8 cellular contexts compared by ENCODE assay signal in genomic region chr1:33295450-33296081, GRCh38. TPM values are rescaled to one million over a fixed set of nuclear protein-coding genes. Genes with fewer than 3 reads are reported as not detected.
DNase-seq lines count a peak whose midpoint lies in the region; ATAC-seq and TF ChIP-seq lines count a peak whose summit lies in the region.

No MANE protein-coding gene starts in this region.

- H3K4me1 ChIP-seq in cardiac muscle cell (ENCODE audit: low read depth) (no peaks in the 10 kb centered on the region), prostate gland (replicated peaks) (no peaks in the 10 kb centered on the region), uterus (peaks cover 0 to 2% of the 10 kb centered on the region in 2 donors)

- H3K27ac Mint-ChIP-seq in CD4-positive, alpha-beta T cell, result peak overlapping the region; percentile 58
- peak overlapping the region in 1 of 2 donors; percentile 79 for H3K27ac Mint-ChIP-seq in activated naive CD4-positive, alpha-beta T cell treated with anti-CD3 and anti-CD28 coated beads, Interleukin-2, amount 50 U/mL, for 72 hours

- H3K4me3 ChIP-seq in cardiac muscle cell (no peak overlapping the region), prostate gland (no peak overlapping the region), uterus (no peak overlapping the region)

- H3K9me3 Mint-ChIP-seq in CD4-positive, alpha-beta T cell, result no peaks in the 10 kb centered on the region
- H3K9me3 Mint-ChIP-seq in activated naive CD4-positive, alpha-beta T cell treated with anti-CD3 and anti-CD28 coated beads, Interleukin-2, amount 50 U/mL, for 72 hours, result no peaks in the 10 kb centered on the region

- no peaks in the 10 kb centered on the region for H3K27me3 ChIP-seq in CD4-positive, alpha-beta T cell (ENCODE audit: control insufficient read depth, insufficient read depth, low read length)
- no peaks in the 10 kb centered on the region for H3K27me3 ChIP-seq in cardiac muscle cell
- H3K27me3 ChIP-seq in prostate gland (replicated peaks; ENCODE audit: insufficient read depth), result no peaks in the 10 kb centered on the region
- H3K27me3 ChIP-seq in uterus, result no peaks in the 10 kb centered on the region

- H3K9me3 ChIP-seq in CD4-positive, alpha-beta T cell (ENCODE audit: control insufficient read depth, low read length), result no peaks in the 10 kb centered on the region
- no peaks in the 10 kb centered on the region for H3K9me3 ChIP-seq in cardiac muscle cell (ENCODE audit: low read depth)
- no peaks in the 10 kb centered on the region for H3K9me3 ChIP-seq in prostate gland
- H3K9me3 ChIP-seq in uterus, result no peaks in the 10 kb centered on the region

- no peaks in the 10 kb centered on the region for H3K27me3 Mint-ChIP-seq in CD4-positive, alpha-beta T cell

- peak; percentile 93 for TF ChIP-seq CTCF in CD4-positive, alpha-beta T cell (IDR thresholded peaks at IDR 0.05)
- TF ChIP-seq CTCF in cardiac muscle cell (IDR thresholded peaks at IDR 0.05; ENCODE audit: low read depth, low read length), result peak; percentile 95
- TF ChIP-seq CTCF in prostate gland (IDR thresholded peaks at IDR 0.05), result peak; percentile 97 to 99 (median 98)
- peak; percentile 94 to 99 (median 96) for TF ChIP-seq CTCF in uterus (IDR thresholded peaks at IDR 0.05)

- H3K36me3 ChIP-seq in cardiac muscle cell (peaks cover 13% of the 10 kb centered on the region), prostate gland (no peaks in the 10 kb centered on the region), uterus (no peaks in the 10 kb centered on the region)

- H3K36me3 Mint-ChIP-seq in CD4-positive, alpha-beta T cell (ENCODE audit: low read depth), result peaks cover 83% of the 10 kb centered on the region
- H3K36me3 Mint-ChIP-seq in activated naive CD4-positive, alpha-beta T cell treated with anti-CD3 and anti-CD28 coated beads, Interleukin-2, amount 50 U/mL, for 72 hours, result no peaks in the 10 kb centered on the region

- peak; percentile 74 to 91 (median 84) for DNase-seq in CD4-positive, alpha-beta T cell
- DNase-seq in MV-4-11 (lab: John Stamatoyannopoulos, UW), result peak; percentile 55
- peak; percentile 41 for DNase-seq in SKM-1 (lab: John Stamatoyannopoulos, UW; ENCODE audit: unreplicated experiment)
- peak; percentile 84 to 91 for DNase-seq in activated naive CD4-positive, alpha-beta T cell treated with anti-CD3 and anti-CD28 coated beads, Interleukin-2, amount 50 U/mL, for 72 hours (ENCODE audit: low spot score in 2 of 2)
- peak; percentile 82 to 84 for DNase-seq in cardiac muscle cell (ENCODE audit: low read depth in 1 of 2, low spot score in 1 of 2)
- DNase-seq in prostate gland (ENCODE audit: low spot score), result peak; percentile 87
- peak; percentile 87 to 88 for DNase-seq in uterus

- TF ChIP-seq POLR2A in prostate gland (IDR thresholded peaks at IDR 0.05) (no peak), uterus (IDR thresholded peaks at IDR 0.05) (no peak)

- no peak overlapping the region for H3K27ac ChIP-seq in CD4-positive, alpha-beta T cell (ENCODE audit: low read depth, low read length)
- no peak overlapping the region for H3K27ac ChIP-seq in cardiac muscle cell
- H3K27ac ChIP-seq in prostate gland, result no peak overlapping the region
- H3K27ac ChIP-seq in uterus, result peak overlapping the region; percentile 16 to 20

- peak; percentile 93 for ATAC-seq in CD4-positive, alpha-beta T cell (ENCODE audit: poor library complexity)
- peak; percentile 58 for ATAC-seq in GM21390 (IDR thresholded peaks at IDR 0.05; ENCODE audit: unreplicated experiment)
- peak; percentile 85 to 96 for ATAC-seq in activated naive CD4-positive, alpha-beta T cell treated with anti-CD3 and anti-CD28 coated beads, Interleukin-2, amount 50 U/mL, for 72 hours

- POLR2A ChIA-PET in CD4-positive, alpha-beta T cell (lab: Charles Lee), result interaction anchor here (1.0 to 2.1 kb wide), 4 partner anchors 21 to 168 kb away, joined by 3 to 11 read pairs (median 5); no protein-coding TSS in a partner anchor

- intact Hi-C loops in CD4-positive, alpha-beta T cell (cut with DNase I, micrococcal nuclease), result loop anchor here (1.0 to 5.0 kb wide), 4 partner anchors 72 to 183 kb away; no protein-coding TSS in a partner anchor
- intact Hi-C loops in prostate gland (cut with DNase I) (loop anchor here (2.0 to 10.0 kb wide), 4 partner anchors 71 to 175 kb away; no protein-coding TSS in a partner anchor), uterus (cut with DNase I; ENCODE audit: low total_unique reads) (loop anchor here (5.0 kb wide), 2 partner anchors 72 to 177 kb away; partner anchors contain the start of gene ZSCAN20)

- H3K4me1 Mint-ChIP-seq in CD4-positive, alpha-beta T cell (ENCODE audit: low read depth), result peaks cover 23% of the 10 kb centered on the region

- no peak overlapping the region for H3K4me3 Mint-ChIP-seq in CD4-positive, alpha-beta T cell

- 25% methylated on average over 12 of the region's 12 CpGs for WGBS in prostate gland

- CTCF ChIA-PET in CD4-positive, alpha-beta T cell (lab: Charles Lee), result interaction anchor here (0.6 to 2.1 kb wide), 18 partner anchors 9 to 361 kb away, joined by 3 to 15 read pairs (median 3); partner anchors contain the start of gene A3GALT2

RNA-seq across cellular contexts. Expression of gene A3GALT2, which starts 25.3 kb away (rescaled TPM):
- total RNA-seq in CD4-positive, alpha-beta T cell, result not detected
- not detected for total RNA-seq in activated naive CD4-positive, alpha-beta T cell treated with anti-CD3 and anti-CD28 coated beads, Interleukin-2, amount 50 U/mL, for 72 hours
- total RNA-seq in cardiac muscle cell (not detected in 2 replicates), prostate gland (under 1 TPM in 1 of 2 donors, not detected in 1; 0.46 TPM), uterus (under 1 TPM in 1 of 4 donors, not detected in 3; 0.58 TPM)
- 0.57 TPM in 1 of 2 replicates, not detected in the other for polyA plus RNA-seq in cardiac muscle cell

RNA-seq across cellular contexts. Expression of gene ZNF362, which starts 39.3 kb away (rescaled TPM):
- total RNA-seq in CD4-positive, alpha-beta T cell, result 10 to 100 TPM; 24.7 to 26.6 TPM
- 10 to 100 TPM in 1 of 2 donors, 1 to 10 TPM in 1; 3.0 to 14.1 TPM for total RNA-seq in activated naive CD4-positive, alpha-beta T cell treated with anti-CD3 and anti-CD28 coated beads, Interleukin-2, amount 50 U/mL, for 72 hours
- total RNA-seq in cardiac muscle cell (62.0 and 77.5 TPM in 2 replicates), prostate gland (10 to 100 TPM; 45.0 to 52.0 TPM), uterus (10 to 100 TPM in 3 of 4 donors, 1 to 10 TPM in 1; 9.2 to 45.3 (median 25.8) TPM)
- 53.4 and 57.9 TPM in 2 replicates for polyA plus RNA-seq in cardiac muscle cell

Comparison
In these comparisons a context has a peak if more than half of its experiments do, and no peak if none do; other contexts are left out.
1. H3K27ac ChIP-seq: peak in uterus (2 of 2); none in CD4-positive, alpha-beta T cell (single experiment), cardiac muscle cell (single experiment) and prostate gland (0 of 2).
2. Peak in every context shown above with its lines, with median percentiles within 50 percentile points of each other: ATAC-seq, DNase-seq and CTCF ChIP-seq.